Comparison of ENCODE assay signal across 13 cellular contexts in the genomic region with DNA sequence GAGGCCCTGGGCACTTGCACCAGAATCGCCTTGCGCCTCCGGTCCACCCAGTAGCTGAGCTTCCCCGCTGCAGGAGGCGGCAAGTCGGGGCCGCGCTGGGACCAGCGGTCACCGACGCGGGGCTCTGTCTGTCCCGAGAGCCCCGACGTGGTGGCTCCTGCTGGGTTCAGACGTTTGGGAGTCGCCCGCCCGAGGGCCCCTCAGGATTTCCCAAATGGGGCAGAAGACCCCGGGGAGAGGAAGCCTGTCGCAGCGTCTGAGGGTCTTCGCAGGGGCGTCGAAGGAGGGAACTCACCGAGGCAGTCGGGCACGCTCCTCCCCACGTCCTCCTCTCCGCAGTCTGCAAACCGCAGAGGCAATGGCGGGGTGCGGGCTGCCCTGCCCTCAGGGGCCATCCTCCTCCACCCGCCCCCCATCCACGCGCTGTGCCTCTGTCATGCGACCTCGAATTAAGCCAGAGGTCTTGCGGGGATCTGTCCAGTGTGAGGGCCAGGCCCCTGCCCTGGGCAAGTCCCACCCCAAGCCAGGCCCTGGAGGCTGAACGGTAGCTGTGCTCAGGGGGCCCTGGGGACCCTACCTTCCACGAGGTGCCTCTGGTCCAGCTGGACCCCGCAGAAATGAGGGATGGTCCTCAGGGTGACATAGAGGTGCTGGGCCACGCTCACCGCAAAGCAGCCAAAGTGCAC. TPM values are rescaled to one million over a fixed set of nuclear protein-coding genes. Genes with fewer than 3 reads are reported as not detected.
A peak's percentile ranks its signal among the peaks of the same experiment; 100 is the strongest.
DNase-seq lines count a peak whose midpoint lies in the region; ATAC-seq and TF ChIP-seq lines count a peak whose summit lies in the region.
"Had no signal": no experiment of that assay in that cellular context is flagged by ENCODE, and none has a peak within 500 bp of the region (broad histone marks: within the 10 kb centered on the region; RNA-seq: fewer than 3 reads in every experiment).

No MANE protein-coding gene starts in this region.

- H4K91ac ChIP-seq in trophoblast cell (ENCODE audit: low read depth, low read length) = no peak overlapping the region

- H3K4me3 ChIP-seq in NT2/D1 (ENCODE audit: insufficient read length, low read depth) (peak overlapping the region; percentile 42), hepatocyte (no peak overlapping the region), trophoblast cell (ENCODE audit: low read depth, low read length) (no peak overlapping the region)

- H3K9ac ChIP-seq in NT2/D1 (ENCODE audit: insufficient read length, low read depth) (no peak overlapping the region), trophoblast cell (ENCODE audit: low read length) (no peak overlapping the region)

- no peaks in the 10 kb centered on the region for H4K20me1 ChIP-seq in hepatocyte (ENCODE audit: insufficient read depth, poor library complexity, severe bottlenecking)

- no peaks in the 10 kb centered on the region for H3K36me3 ChIP-seq in NT2/D1 (ENCODE audit: insufficient read depth, insufficient read length, low read length)
- H3K36me3 ChIP-seq in hepatocyte (replicated peaks; ENCODE audit: insufficient read depth, low read depth) = no peaks in the 10 kb centered on the region
- H3K36me3 ChIP-seq in trophoblast cell (ENCODE audit: control insufficient read depth in 1 of 2, insufficient read depth in 2 of 2, low read length in 2 of 2) = no peaks in the 10 kb centered on the region

- H3K27me3 ChIP-seq in NT2/D1 (ENCODE audit: insufficient read depth, insufficient read length) = peaks cover 18% of the 10 kb centered on the region
- H3K27me3 ChIP-seq in hepatocyte = peaks cover 6% of the 10 kb centered on the region
- H3K27me3 ChIP-seq in trophoblast cell (ENCODE audit: insufficient read depth, low read length) = peaks cover 5% of the 10 kb centered on the region

- H3K4me1 ChIP-seq in NT2/D1 (ENCODE audit: insufficient read depth, insufficient read length) (peaks cover 27% of the 10 kb centered on the region), hepatocyte (ENCODE audit: insufficient read depth) (peaks cover 2% of the 10 kb centered on the region), trophoblast cell (ENCODE audit: control insufficient read depth in 1 of 2, insufficient read depth in 2 of 2, low read length in 2 of 2) (peaks cover 0 to 3% of the 10 kb centered on the region in 2 experiments)

- H3K27ac ChIP-seq in hepatocyte (no peak overlapping the region), trophoblast cell (ENCODE audit: low read depth, low read length) (no peak overlapping the region)

- no peaks in the 10 kb centered on the region for H3K79me2 ChIP-seq in hepatocyte
- no peaks in the 10 kb centered on the region for H3K79me2 ChIP-seq in trophoblast cell (ENCODE audit: control insufficient read depth, insufficient read depth, low read length, poor library complexity)

- no peak overlapping the region for H3K18ac ChIP-seq in trophoblast cell (ENCODE audit: low read length)

- no peak overlapping the region for H4K12ac ChIP-seq in trophoblast cell (ENCODE audit: low read depth, low read length)

- no peak overlapping the region for H2AK5ac ChIP-seq in trophoblast cell (ENCODE audit: low read length)

- no peak overlapping the region for H3K14ac ChIP-seq in trophoblast cell (ENCODE audit: low read length)

- DNase-seq in ELF-1 (ENCODE audit: low read depth, low spot score) (peak; percentile 52), NT2/D1 (ENCODE audit: low read depth, low spot score) (no peak), hepatocyte (ENCODE audit: low spot score) (no peak), trophoblast cell (no peak), D341Med (ENCODE audit: low spot score) (no peak), NCI-H446 treated with DMSO at 0.1 percent for 48 hours (lab: John Stamatoyannopoulos, UW) (no peak)
- no peak for DNase-seq in activated CD4-positive, alpha-beta T cell treated with anti-CD3 and anti-CD28 coated beads, Interleukin-2, amount 50 U/mL, for 1 hour
- DNase-seq: activated CD4-positive, alpha-beta T cell treated with anti-CD3 and anti-CD28 coated beads, Interleukin-2, amount 10 ng/mL, durations not matched to agents 7 days and 5 days; C1 segment of cervical spinal cord; midbrain; stimulated activated CD4-positive, alpha-beta T cell treated with anti-CD3 and anti-CD28 coated beads, Interleukin-2, amount 100 ng/mL, for 48 hours had no signal

- H3K23ac ChIP-seq in trophoblast cell (ENCODE audit: low read length) = no peak overlapping the region

- H3K9me2 ChIP-seq in hepatocyte (replicated peaks; ENCODE audit: insufficient read depth) = no peaks in the 10 kb centered on the region

- no peak overlapping the region for H3K4ac ChIP-seq in trophoblast cell (ENCODE audit: low read depth, low read length)

- H3K9me3 ChIP-seq in NT2/D1 (ENCODE audit: insufficient read depth, low read length) = no peaks in the 10 kb centered on the region
- no peaks in the 10 kb centered on the region for H3K9me3 ChIP-seq in hepatocyte (ENCODE audit: low read depth)
- peaks cover 14% of the 10 kb centered on the region for H3K9me3 ChIP-seq in trophoblast cell (ENCODE audit: insufficient read depth, low read depth, low read length)

- H4K8ac ChIP-seq in trophoblast cell (ENCODE audit: low read depth, low read length) = no peak overlapping the region

- no peak for TF ChIP-seq CTCF in hepatocyte (IDR thresholded peaks at IDR 0.05; ENCODE audit: poor library complexity)

- no peak overlapping the region for H2BK12ac ChIP-seq in trophoblast cell (ENCODE audit: low read length)

- WGBS in hepatocyte (ENCODE audit: low lambda C conversion rate, missing lambda C conversion rate) = 45% methylated on average over 41 of the region's 44 CpGs
- WGBS in trophoblast cell (ENCODE audit: extremely low coverage, insufficient coverage, insufficient read length) = no CpG with 5 or more reads among the region's 44 CpGs

- H3K4me2 ChIP-seq in hepatocyte (peak overlapping the region; percentile 77), trophoblast cell (ENCODE audit: low read length) (peak overlapping the region; percentile 10)

- H2AFZ ChIP-seq in hepatocyte (no peak overlapping the region), trophoblast cell (ENCODE audit: insufficient read depth, low read length, poor library complexity) (no peak overlapping the region)

- no peak for ATAC-seq in GM21717 (IDR thresholded peaks at IDR 0.05; ENCODE audit: unreplicated experiment)

- H2BK120ac ChIP-seq in trophoblast cell (ENCODE audit: insufficient read depth, low read length, poor library complexity) = no peak overlapping the region

- no peak overlapping the region for H2BK5ac ChIP-seq in trophoblast cell (ENCODE audit: low read depth, low read length, poor library complexity)

- no peaks in the 10 kb centered on the region for H3K79me1 ChIP-seq in trophoblast cell (ENCODE audit: low read length)

RNA-seq across cellular contexts. Expression of gene IL17REL, which starts 12.5 kb away (rescaled TPM):
- total RNA-seq in hepatocyte = not detected in 2 replicates
- not detected in 2 replicates for polyA plus RNA-seq in hepatocyte
- polyA plus RNA-seq in trophoblast cell (2013) = 0.01 TPM in 1 of 2 replicates, not detected in the other
- total RNA-seq: activated CD4-positive, alpha-beta T cell treated with anti-CD3 and anti-CD28 coated beads, Interleukin-2, amount 10 ng/mL, durations not matched to agents 7 days and 5 days; G401 had no signal

RNA-seq across cellular contexts. Expression of gene PIM3, which starts 39.5 kb away (rescaled TPM):
- total RNA-seq in hepatocyte = 71.8 and 81.1 TPM in 2 replicates
- polyA plus RNA-seq in hepatocyte = 131 and 138 TPM in 2 replicates
- polyA plus RNA-seq in trophoblast cell (2013) = 66.6 and 72.8 TPM in 2 replicates

RNA-seq across cellular contexts. Expression of gene TTLL8, which starts 58.1 kb away (rescaled TPM):
- not detected in 2 replicates for total RNA-seq in hepatocyte
- polyA plus RNA-seq in hepatocyte = not detected in 2 replicates
- polyA plus RNA-seq in trophoblast cell (2013) = not detected in 2 replicates
- total RNA-seq: activated CD4-positive, alpha-beta T cell treated with anti-CD3 and anti-CD28 coated beads, Interleukin-2, amount 10 ng/mL, durations not matched to agents 7 days and 5 days; G401 had no signal
